ENCODE assay signal across 8 cellular contexts in genomic region chr7:4882742-4883351, GRCh38. TPM values are rescaled to one million over a fixed set of nuclear protein-coding genes. Genes with fewer than 3 reads are reported as not detected.
A peak's percentile ranks its signal among the peaks of the same experiment; 100 is the strongest.
DNase-seq lines count a peak whose midpoint lies in the region; ATAC-seq and TF ChIP-seq lines count a peak whose summit lies in the region.

No MANE protein-coding gene starts in this region.

- peaks cover 7% of the 10 kb centered on the region for H3K4me1 Mint-ChIP-seq in glutamatergic neuron (ENCODE audit: low read depth, unreplicated experiment)

- TF ChIP-seq CTCF in WI38 (IDR thresholded peaks at IDR 0.05; ENCODE audit: low read depth, low read length) (no peak), glutamatergic neuron (IDR thresholded peaks at IDR 0.05; ENCODE audit: partially characterized antibody, unreplicated experiment) (peak; percentile 20)

- H3K4me3 Mint-ChIP-seq in glutamatergic neuron (ENCODE audit: unreplicated experiment) = peak overlapping the region; percentile 90

- H3K27me3 Mint-ChIP-seq in glutamatergic neuron (ENCODE audit: unreplicated experiment) = peaks cover 6% of the 10 kb centered on the region

- DNase-seq in glutamatergic neuron = peak; percentile 42
- no peak for DNase-seq in skeletal muscle cell (ENCODE audit: low read depth)
- no peak for DNase-seq in nucleus accumbens (lab: John Stamatoyannopoulos, UW)
- DNase-seq in dedifferentiated amniotic fluid mesenchymal stem cell (ENCODE audit: extremely low spot score) = no peak
- DNase-seq in retina = no peak

- ATAC-seq in HG02798 (IDR thresholded peaks at IDR 0.05; ENCODE audit: poor library complexity, unreplicated experiment) (peak; percentile 7), GM21786 (IDR thresholded peaks at IDR 0.05; ENCODE audit: unreplicated experiment) (no peak)

- H3K36me3 Mint-ChIP-seq in glutamatergic neuron (ENCODE audit: unreplicated experiment) = no peaks in the 10 kb centered on the region

- H3K27ac Mint-ChIP-seq in glutamatergic neuron (ENCODE audit: unreplicated experiment) = peak overlapping the region; percentile 96

- peaks cover 10% of the 10 kb centered on the region for H3K9me3 Mint-ChIP-seq in glutamatergic neuron (ENCODE audit: unreplicated experiment)

- H3K4me3 ChIP-seq in WI38 (ENCODE audit: low read depth, low read length) (peak overlapping the region; percentile 37), skeletal muscle cell (ENCODE audit: low read depth, low read length) (peak overlapping the region; percentile 51)

RNA-seq across cellular contexts. Expression of gene RADIL, which starts 0.7 kb away (rescaled TPM):
- 31.3 TPM for total RNA-seq in glutamatergic neuron (ENCODE audit: unreplicated experiment)

RNA-seq across cellular contexts. Expression of gene PAPOLB, which starts 21.0 kb away (rescaled TPM):
- 1.2 TPM for total RNA-seq in glutamatergic neuron (ENCODE audit: unreplicated experiment)
